In the genomic region with DNA sequence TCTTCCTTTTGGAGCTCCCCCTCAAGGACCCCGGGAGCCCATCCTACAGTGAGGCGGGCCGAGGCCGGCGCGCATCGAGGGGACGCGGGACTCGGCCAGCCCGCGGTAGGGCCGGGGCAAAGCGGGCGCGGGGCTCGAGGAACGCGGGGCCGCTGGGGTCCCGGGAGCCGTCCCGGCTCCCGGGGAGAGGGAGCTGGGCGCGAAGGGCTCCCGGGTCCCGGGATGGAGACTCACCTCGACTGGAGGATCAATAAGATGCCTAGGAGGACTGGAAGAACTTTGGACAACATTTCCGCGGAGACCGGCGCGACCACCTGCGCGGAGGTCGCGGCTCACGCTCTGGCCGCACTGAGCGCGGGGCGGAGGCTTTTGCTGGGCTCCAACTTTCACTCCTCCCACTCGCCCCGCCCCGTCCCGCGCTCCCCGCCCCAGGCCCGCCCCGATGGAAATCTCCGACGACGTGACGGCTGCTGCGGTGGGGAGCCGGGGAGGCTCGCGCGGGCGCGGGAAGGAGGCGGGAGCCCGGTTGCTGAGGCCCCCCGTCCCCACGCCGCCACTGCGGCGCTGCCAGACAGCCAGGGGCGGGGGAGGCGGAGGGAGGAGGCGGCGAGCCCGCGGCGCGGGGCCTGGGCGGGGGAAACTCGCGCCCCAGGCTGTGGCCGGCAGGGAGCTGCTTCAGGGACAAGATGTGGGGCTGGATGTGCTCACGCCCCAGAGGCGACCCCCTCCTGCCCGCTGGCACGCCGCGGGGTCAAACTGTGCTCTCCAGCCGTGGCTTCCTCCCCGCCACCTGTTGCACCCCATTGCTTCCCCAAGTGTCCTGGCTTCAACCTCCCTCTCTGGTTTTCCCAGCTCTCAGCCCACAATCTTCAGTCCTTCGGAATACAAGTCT, we compare ENCODE assay signal across 8 cellular contexts. TPM values are rescaled to one million over a fixed set of nuclear protein-coding genes. Genes with fewer than 3 reads are reported as not detected.
DNase-seq lines count a peak whose midpoint lies in the region; ATAC-seq and TF ChIP-seq lines count a peak whose summit lies in the region.

Gene GABRE, minus strand, starts transcription at position 341 of the 892 bp plus-strand sequence. Its CDS starts 51 bp downstream, at position 290.

- no peak within 1 kb of the TSS for H3K27ac Mint-ChIP-seq in activated CD8-positive, alpha-beta memory T cell treated with anti-CD3 and anti-CD28 coated beads, Interleukin-2, amount 10 ng/mL, durations not matched to agents 7 days and 5 days

- TF ChIP-seq EP300 in neural cell (conservative IDR thresholded peaks at IDR 0.05; ENCODE audit: poor library complexity, severe bottlenecking) = no peak

- no peaks in the 10 kb centered on the region for H3K9me3 Mint-ChIP-seq in activated CD8-positive, alpha-beta memory T cell treated with anti-CD3 and anti-CD28 coated beads, Interleukin-2, amount 10 ng/mL, durations not matched to agents 7 days and 5 days (ENCODE audit: low read depth)

- peak within 1 kb of the TSS; percentile 35 for H3K4me2 ChIP-seq in fibroblast of lung (ENCODE audit: extremely low read depth, insufficient read depth, low read length)
- no peak within 1 kb of the TSS for H3K4me2 ChIP-seq in neural cell (ENCODE audit: low read length)

- H3K27ac ChIP-seq in fibroblast of lung (ENCODE audit: insufficient read depth, low read length) = no peak within 1 kb of the TSS
- H3K27ac ChIP-seq in neural cell (ENCODE audit: low read length) = no peak within 1 kb of the TSS

- TF ChIP-seq CTCF in fibroblast of lung (conservative IDR thresholded peaks at IDR 0.05 in 1 of 2, IDR thresholded peaks at IDR 0.05 in 1 of 2; ENCODE audit: low read depth in 1 of 2, low read length in 2 of 2) = no peak
- TF ChIP-seq CTCF in neural cell (IDR thresholded peaks at IDR 0.05; ENCODE audit: poor library complexity, severe bottlenecking) = no peak

- H3K36me3 ChIP-seq in fibroblast of lung (ENCODE audit: control insufficient read depth, insufficient read depth, low read length) (no peaks in the 10 kb centered on the region), neural cell (ENCODE audit: insufficient read depth, low read length) (no peaks in the 10 kb centered on the region)

- no peak within 1 kb of the TSS for H3K4me3 Mint-ChIP-seq in activated CD8-positive, alpha-beta memory T cell treated with anti-CD3 and anti-CD28 coated beads, Interleukin-2, amount 10 ng/mL, durations not matched to agents 7 days and 5 days

- no peaks in the 10 kb centered on the region for H3K9me3 ChIP-seq in fibroblast of lung (ENCODE audit: control insufficient read depth, insufficient read depth, low read depth, low read length)
- H3K9me3 ChIP-seq in neural cell (ENCODE audit: low read length) = no peaks in the 10 kb centered on the region

- H3K9ac ChIP-seq in fibroblast of lung (ENCODE audit: insufficient read depth, low read length) (peak within 1 kb of the TSS; percentile 46), neural cell (ENCODE audit: low read length) (no peak within 1 kb of the TSS)

- no peaks in the 10 kb centered on the region for H3K9me2 ChIP-seq in neural cell (ENCODE audit: insufficient read depth, low read length)

- H3K79me2 ChIP-seq in fibroblast of lung (ENCODE audit: control insufficient read depth, insufficient read depth, low read length) = no peaks in the 10 kb centered on the region
- H3K79me2 ChIP-seq in neural cell (replicated peaks; ENCODE audit: insufficient read depth, low read length) = no peaks in the 10 kb centered on the region

- no peaks in the 10 kb centered on the region for H3K4me1 ChIP-seq in fibroblast of lung (ENCODE audit: control insufficient read depth, extremely low read depth, insufficient read depth, low read length)

- H4K20me1 ChIP-seq in fibroblast of lung (ENCODE audit: control insufficient read depth, extremely low read depth, insufficient read depth, low read length) = no peaks in the 10 kb centered on the region
- H4K20me1 ChIP-seq in neural cell (ENCODE audit: insufficient read depth) = no peaks in the 10 kb centered on the region

- H3K4me1 Mint-ChIP-seq in activated CD8-positive, alpha-beta memory T cell treated with anti-CD3 and anti-CD28 coated beads, Interleukin-2, amount 10 ng/mL, durations not matched to agents 7 days and 5 days = no peaks in the 10 kb centered on the region

- H3K27me3 Mint-ChIP-seq in activated CD8-positive, alpha-beta memory T cell treated with anti-CD3 and anti-CD28 coated beads, Interleukin-2, amount 10 ng/mL, durations not matched to agents 7 days and 5 days = peaks cover 10% of the 10 kb centered on the region

- no peak for TF ChIP-seq RAD21 in neural cell (conservative IDR thresholded peaks at IDR 0.05)

- no peak for ATAC-seq in activated CD8-positive, alpha-beta memory T cell treated with anti-CD3 and anti-CD28 coated beads, Interleukin-2, amount 10 ng/mL, durations not matched to agents 7 days and 5 days
- ATAC-seq in GM21576 (IDR thresholded peaks at IDR 0.05; ENCODE audit: unreplicated experiment) = no peak

- H3K36me3 Mint-ChIP-seq in activated CD8-positive, alpha-beta memory T cell treated with anti-CD3 and anti-CD28 coated beads, Interleukin-2, amount 10 ng/mL, durations not matched to agents 7 days and 5 days = no peaks in the 10 kb centered on the region

- H2AFZ ChIP-seq in fibroblast of lung (ENCODE audit: low read length) = no peak within 1 kb of the TSS
- no peak within 1 kb of the TSS for H2AFZ ChIP-seq in neural cell (ENCODE audit: low read depth, low read length)

- H3K4me3 ChIP-seq in fibroblast of lung (replicated peaks in 1 of 4; ENCODE audit: control extremely low read depth in 1 of 4, insufficient read depth in 1 of 4, low read depth in 3 of 4, low read length in 4 of 4) (peak within 1 kb of the TSS; percentile 19 to 56 (median 27)), neural cell (ENCODE audit: low read length) (peak within 1 kb of the TSS; percentile 62)

- DNase-seq in GM03348 (ENCODE audit: low spot score) = peak; percentile 85
- DNase-seq in RPMI8226 = peak; percentile 5
- peak in 1 of 2 donors; percentile 58 for DNase-seq in fibroblast of lung (ENCODE audit: low read depth in 2 of 2)
- no peak for DNase-seq in NCI-H1092 (lab: John Stamatoyannopoulos, UW)
- no peak for DNase-seq in activated CD8-positive, alpha-beta memory T cell treated with anti-CD3 and anti-CD28 coated beads, Interleukin-2, amount 10 ng/mL, durations not matched to agents 7 days and 5 days
- no peak for DNase-seq in cerebellar nuclear complex (lab: John Stamatoyannopoulos, UW)

- H3F3A ChIP-seq in neural cell (ENCODE audit: insufficient read depth, low read length, poor library complexity, severe bottlenecking) = no peaks in the 10 kb centered on the region

- CTCF ChIA-PET in activated CD8-positive, alpha-beta memory T cell treated with anti-CD3 and anti-CD28 coated beads, Interleukin-2, amount 10 ng/mL, durations not matched to agents 7 days and 5 days (lab: Charles Lee) = no interaction called here

- H3K27me3 ChIP-seq in fibroblast of lung (ENCODE audit: control insufficient read depth, insufficient read depth, low read length) = peaks cover 6% of the 10 kb centered on the region
- peaks cover 8% of the 10 kb centered on the region for H3K27me3 ChIP-seq in neural cell (ENCODE audit: insufficient read depth, low read depth, low read length)

TF ChIP-seq in neural cell, 6 proteins besides CTCF, POLR2A, EP300 and RAD21:
- TF ChIP-seq SMC3 (conservative IDR thresholded peaks at IDR 0.05; ENCODE audit: poor library complexity) (no peak), EZH2 (IDR thresholded peaks at IDR 0.05; ENCODE audit: borderline replicate concordance, insufficient read depth, low read length, poor library complexity, severe bottlenecking) (no peak), TAF1 (IDR thresholded peaks at IDR 0.05; ENCODE audit: low read depth) (no peak), REST (IDR thresholded peaks at IDR 0.05; ENCODE audit: borderline replicate concordance) (no peak), POLR2AphosphoS5 (IDR thresholded peaks at IDR 0.05) (no peak)

RNA-seq across cellular contexts. Expression of gene GABRE, which starts in this region (rescaled TPM):
- total RNA-seq in fibroblast of lung = 3.8 and 23.1 TPM in 2 replicates
- 2.0 and 2.1 TPM in 2 replicates for polyA plus RNA-seq in fibroblast of lung
- 0.88 and 1.2 TPM in 2 replicates for polyA plus RNA-seq in fibroblast of lung (2012)
- polyA minus RNA-seq in fibroblast of lung (ENCODE audit: low replicate concordance) = 1.1 TPM in 1 of 2 replicates, not detected in the other
- polyA plus RNA-seq in neural cell = 0.10 TPM in 1 of 2 replicates, not detected in the other
- polyA minus RNA-seq in neural cell = not detected in 2 replicates
- not detected for total RNA-seq in activated CD8-positive, alpha-beta memory T cell treated with anti-CD3 and anti-CD28 coated beads, Interleukin-2, amount 10 ng/mL, durations not matched to agents 7 days and 5 days

Comparison
In these comparisons a context has a peak if more than half of its experiments do, and no peak if none do; other contexts are left out.
1. DNase-seq: peak in GM03348 (single experiment) and RPMI8226 (single experiment); none in NCI-H1092 (single experiment), activated CD8-positive, alpha-beta memory T cell treated with anti-CD3 and anti-CD28 coated beads, Interleukin-2, amount 10 ng/mL, durations not matched to agents 7 days and 5 days (single experiment) and cerebellar nuclear complex (0 of 2).